Comparison of ENCODE assay signal across 18 cellular contexts in genomic region chr6:109295766-109296156, GRCh38.
DNase-seq lines count a peak whose midpoint lies in the region; ATAC-seq, FAIRE-seq and TF ChIP-seq lines count a peak whose summit lies in the region.
"Had no signal": no experiment of that assay in that cellular context is flagged by ENCODE, and none has a peak within 500 bp of the region (broad histone marks: within the 10 kb centered on the region; RNA-seq: fewer than 3 reads in every experiment).

No MANE protein-coding gene starts in this region.

- BruUV-seq in HepG2 (replicated peaks; lab: Mats Ljungman, UMichigan) = no TSS peak

- FAIRE-seq in HepG2 (lab: Jason Lieb, UNC) = no peak
- FAIRE-seq in H54 (lab: Jason Lieb, UNC) = no peak
- FAIRE-seq: A549, GM12878, HTR-8/SVneo had no signal

- WGBS in HepG2 (ENCODE audit: low lambda C conversion rate) = 84% methylated on average over 3 of the region's 3 CpGs
- WGBS in right lobe of liver (ENCODE audit: insufficient coverage, low coverage, low lambda C conversion rate, missing lambda C conversion rate) = 72% methylated on average over 3 of the region's 3 CpGs
- WGBS in psoas muscle, 3 donors = 92 to 95% (median 95%) methylated on average over 3 of the region's 3 CpGs

- intact Hi-C loops in HepG2 (cut with micrococcal nuclease; ENCODE audit: unreplicated experiment) (loop anchor here (5.0 kb wide), 1 partner anchor 67 kb away; no protein-coding TSS in a partner anchor), right lobe of liver (cut with DNase I) (no loop called here), colonic mucosa (cut with DNase I) (no loop called here), psoas muscle (cut with DNase I) (no loop called here)

- no peaks in the 10 kb centered on the region for H4K20me1 ChIP-seq in HepG2 (ENCODE audit: insufficient read depth, low read length)

- CTCF ChIA-PET in HepG2 (lab: Yijun Ruan, JAX; ENCODE audit: low intra/inter-chr PET ratio, low total read pairs) = no interaction called here

- H3K79me2 ChIP-seq in HepG2 (ENCODE audit: insufficient read depth, low read length) = no peaks in the 10 kb centered on the region

- H3K9ac ChIP-seq in HepG2 (ENCODE audit: insufficient read depth, low read depth, low read length) (peak overlapping the region; percentile 12), colonic mucosa (ENCODE audit: low read depth in 2 of 2, low read length in 2 of 2) (peak overlapping the region in 1 of 2 donors; percentile 66)

- TF ChIP-seq RAD21 in HepG2 (CRISPR knock-in tag; IDR thresholded peaks at IDR 0.05) = no peak

- in situ Hi-C loops in HepG2 (cut with HindIII; ENCODE audit: extremely low pct_ligation_motif_present, low pct_unique_long_range_greater_than_20kb) = no loop called here

- no peaks in the 10 kb centered on the region for H3K9me3 ChIP-seq in HepG2 (ENCODE audit: low read length)
- no peaks in the 10 kb centered on the region for H3K9me3 ChIP-seq in right lobe of liver
- no peaks in the 10 kb centered on the region for H3K9me3 ChIP-seq in colonic mucosa
- H3K9me3 ChIP-seq in psoas muscle = no peaks in the 10 kb centered on the region
- no peaks in the 10 kb centered on the region for H3K9me3 ChIP-seq in right atrium auricular region
- H3K9me3 ChIP-seq: A549 had no signal

- H3K4me3 ChIP-seq in HepG2 (replicated peaks in 1 of 3; ENCODE audit: insufficient read depth in 1 of 3, low read depth in 2 of 3, low read length in 3 of 3) (no peak overlapping the region; a peak in 1 of 6 replicates), right lobe of liver (no peak overlapping the region), colonic mucosa (no peak overlapping the region), psoas muscle (no peak overlapping the region), right atrium auricular region (no peak overlapping the region)
- H3K4me3 ChIP-seq: A549, GM12878, GM23338 had no signal

- no peak overlapping the region for H2AFZ ChIP-seq in HepG2 (ENCODE audit: low read length)
- H2AFZ ChIP-seq: GM23338 had no signal

- POLR2A ChIA-PET in HepG2 (lab: Yijun Ruan, JAX) = interaction anchor here (1.3 to 2.3 kb wide), 3 partner anchors 44 to 88 kb away, joined by 3 to 9 read pairs (median 7); partner anchors contain the start of gene CD164

- H3K27ac ChIP-seq in HepG2 (ENCODE audit: extremely low read length, insufficient read depth, low read length) = peak overlapping the region; percentile 63
- H3K27ac ChIP-seq in right lobe of liver = no peak overlapping the region
- peak overlapping the region; percentile 77 for H3K27ac ChIP-seq in colonic mucosa
- H3K27ac ChIP-seq in psoas muscle = peak overlapping the region; percentile 73
- no peak overlapping the region for H3K27ac ChIP-seq in right atrium auricular region
- H3K27ac ChIP-seq: A549 had no signal

- TF ChIP-seq POLR2A in HepG2 (IDR thresholded peaks at IDR 0.05; ENCODE audit: insufficient read depth in 1 of 2, low read depth in 2 of 2, low read length in 2 of 2) (no peak), right lobe of liver (IDR thresholded peaks at IDR 0.05) (no peak), H54 (IDR thresholded peaks at IDR 0.05; ENCODE audit: low read depth, low read length) (no peak)

- H3K4me1 ChIP-seq in HepG2 (ENCODE audit: insufficient read depth, low read length) = peaks cover 50% of the 10 kb centered on the region
- peaks cover 0 to 3% (median 0%) of the 10 kb centered on the region in 4 donors for H3K4me1 ChIP-seq in right lobe of liver
- H3K4me1 ChIP-seq in colonic mucosa = no peaks in the 10 kb centered on the region
- H3K4me1 ChIP-seq in psoas muscle = peaks cover 42% of the 10 kb centered on the region
- peaks cover 0 to 22% of the 10 kb centered on the region in 2 donors for H3K4me1 ChIP-seq in right atrium auricular region

- no peak for TF ChIP-seq CTCF in HepG2 (CRISPR knock-in tag; IDR thresholded peaks at IDR 0.05)
- TF ChIP-seq CTCF in right lobe of liver (IDR thresholded peaks at IDR 0.05) = no peak
- no peak for TF ChIP-seq CTCF in colonic mucosa (IDR thresholded peaks at IDR 0.05)
- no peak for TF ChIP-seq CTCF in psoas muscle (IDR thresholded peaks at IDR 0.05)
- TF ChIP-seq CTCF in right atrium auricular region (IDR thresholded peaks at IDR 0.05) = no peak

- ATAC-seq in HepG2 (peak; percentile 36), right lobe of liver (no peak), psoas muscle (no peak), GM21529 (IDR thresholded peaks at IDR 0.05; ENCODE audit: unreplicated experiment) (no peak)
- ATAC-seq: GM12878, GM23338 had no signal

- peak overlapping the region; percentile 52 for H3K4me2 ChIP-seq in HepG2 (ENCODE audit: low read depth, low read length)
- H3K4me2 ChIP-seq: A549, GM23338 had no signal

- TF ChIP-seq EP300 in HepG2 (IDR thresholded peaks at IDR 0.05; ENCODE audit: low read depth in 2 of 2, low read length in 2 of 2) (no peak), HepG2 (CRISPR knock-in tag; IDR thresholded peaks at IDR 0.05; ENCODE audit: borderline replicate concordance) (no peak)

- no peaks in the 10 kb centered on the region for H3K36me3 ChIP-seq in HepG2 (replicated peaks in 1 of 2; ENCODE audit: control insufficient read depth in 1 of 2, insufficient read depth in 2 of 2, low read length in 2 of 2)
- no peaks in the 10 kb centered on the region for H3K36me3 ChIP-seq in right lobe of liver
- no peaks in the 10 kb centered on the region for H3K36me3 ChIP-seq in colonic mucosa
- H3K36me3 ChIP-seq in psoas muscle (ENCODE audit: insufficient read depth in 1 of 2, low read depth in 1 of 2) = no peaks in the 10 kb centered on the region
- no peaks in the 10 kb centered on the region for H3K36me3 ChIP-seq in right atrium auricular region

- no peak for DNase-seq in HepG2 (ENCODE audit: low spot score)
- no peak for DNase-seq in right lobe of liver
- no peak for DNase-seq in colonic mucosa
- no peak for DNase-seq in psoas muscle
- no peak for DNase-seq in H54 (ENCODE audit: insufficient read length, low spot score)
- no peak for DNase-seq in right atrium auricular region (ENCODE audit: low spot score)
- DNase-seq: CD4-positive, CD25-positive, alpha-beta regulatory T cell; DND-41; HCEC 1CT; IMR-90; NCI-H1694; NCI-H446; Right ventricle myocardium superior had no signal

- H3K27me3 ChIP-seq in HepG2 (ENCODE audit: control insufficient read depth in 1 of 2, insufficient read depth in 2 of 2, low read length in 2 of 2) (no peaks in the 10 kb centered on the region), right lobe of liver (no peaks in the 10 kb centered on the region), colonic mucosa (no peaks in the 10 kb centered on the region), psoas muscle (ENCODE audit: insufficient read depth in 3 of 3, low read length in 2 of 3) (no peaks in the 10 kb centered on the region), right atrium auricular region (no peaks in the 10 kb centered on the region)

TF ChIP-seq in HepG2, 621 proteins besides CTCF, POLR2A, EP300 and RAD21:
- TF ChIP-seq NFATC3 (CRISPR knock-in tag; IDR thresholded peaks at IDR 0.05) (no peak), ZNF629 (CRISPR knock-in tag; conservative IDR thresholded peaks at IDR 0.05) (peak; percentile 80)

Comparison
In these comparisons a context has a peak if more than half of its experiments do, and no peak if none do; other contexts are left out.
1. H3K27ac ChIP-seq: peak in HepG2 (single experiment), colonic mucosa (single experiment) and psoas muscle (single experiment); none in right lobe of liver (0 of 3) and right atrium auricular region (0 of 2).